11 cellular contexts compared by ENCODE assay signal in genomic region chr11:133576351-133576750, GRCh38. TPM values are rescaled to one million over a fixed set of nuclear protein-coding genes. Genes with fewer than 3 reads are reported as not detected.
DNase-seq lines count a peak whose midpoint lies in the region; ATAC-seq and TF ChIP-seq lines count a peak whose summit lies in the region.
"Had no signal": no experiment of that assay in that cellular context is flagged by ENCODE, and none has a peak within 500 bp of the region (broad histone marks: within the 10 kb centered on the region; RNA-seq: fewer than 3 reads in every experiment).

No MANE protein-coding gene starts in this region.

- no peaks in the 10 kb centered on the region for H3K4me1 ChIP-seq in OCI-LY3 (ENCODE audit: low read length)
- H3K4me1 ChIP-seq in endodermal cell (ENCODE audit: control insufficient read depth, insufficient read depth, low read length): peaks cover 3% of the 10 kb centered on the region
- H3K4me1 ChIP-seq: lower lobe of right lung had no signal

- H4K20me1 ChIP-seq in OCI-LY3 (ENCODE audit: insufficient read depth, low read length): no peaks in the 10 kb centered on the region

- H3K4me2 ChIP-seq in OCI-LY3 (ENCODE audit: low read length): no peak overlapping the region

- H3K27me3 Mint-ChIP-seq in natural killer cell (ENCODE audit: low read depth in 2 of 2): no peaks in the 10 kb centered on the region
- no peaks in the 10 kb centered on the region for H3K27me3 Mint-ChIP-seq in natural killer cell treated with Interleukin-12 subunit alpha and Interleukin-12 subunit beta and Interleukin-15 and Interleukin-18, amount 100 ng/mL, for 72 hours
- H3K27me3 Mint-ChIP-seq in endodermal cell (ENCODE audit: insufficient read depth): peaks cover 6% of the 10 kb centered on the region

- H3K9me3 Mint-ChIP-seq in natural killer cell (peaks cover 3 to 7% of the 10 kb centered on the region in 2 donors), endodermal cell (no peaks in the 10 kb centered on the region)
- peaks cover 6% of the 10 kb centered on the region for H3K9me3 Mint-ChIP-seq in natural killer cell treated with Interleukin-12 subunit alpha and Interleukin-12 subunit beta and Interleukin-15 and Interleukin-18, amount 100 ng/mL, for 72 hours

- H3K36me3 Mint-ChIP-seq in natural killer cell (no peaks in the 10 kb centered on the region), endodermal cell (ENCODE audit: low read depth) (no peaks in the 10 kb centered on the region)
- no peaks in the 10 kb centered on the region for H3K36me3 Mint-ChIP-seq in natural killer cell treated with Interleukin-12 subunit alpha and Interleukin-12 subunit beta and Interleukin-15 and Interleukin-18, amount 100 ng/mL, for 72 hours

- H3K36me3 ChIP-seq in OCI-LY3 (replicated peaks; ENCODE audit: low read depth, low read length) (no peaks in the 10 kb centered on the region), endodermal cell (ENCODE audit: control insufficient read depth, insufficient read depth, low read length) (no peaks in the 10 kb centered on the region)
- H3K36me3 ChIP-seq: lower lobe of right lung had no signal

- H2AFZ ChIP-seq in OCI-LY3 (ENCODE audit: low read depth, low read length): no peak overlapping the region

- intact Hi-C loops in natural killer cell (cut with micrococcal nuclease): no loop called here

- H3K79me2 ChIP-seq in OCI-LY3 (ENCODE audit: low read length): no peaks in the 10 kb centered on the region

- DNase-seq in natural killer cell: no peak
- DNase-seq in natural killer cell treated with Interleukin-12 subunit alpha and Interleukin-12 subunit beta and Interleukin-15 and Interleukin-18, amount 100 ng/mL, for 72 hours (ENCODE audit: low spot score): no peak
- DNase-seq in endodermal cell: peak; percentile 88
- DNase-seq in SW 1271 (lab: John Stamatoyannopoulos, UW): no peak
- DNase-seq: lower lobe of right lung, occipital lobe, SHP77 had no signal

- TF ChIP-seq CTCF in natural killer cell (IDR thresholded peaks at IDR 0.05) (no peak), OCI-LY3 (IDR thresholded peaks at IDR 0.05; ENCODE audit: low read depth, low read length) (peak; percentile 26; the same call in 1 of the 2 replicates), endodermal cell (conservative IDR thresholded peaks at IDR 0.05) (peak; percentile 86)

- H3K4me3 ChIP-seq in OCI-LY3 (ENCODE audit: low read length) (no peak overlapping the region), endodermal cell (ENCODE audit: low read length) (no peak overlapping the region)
- H3K4me3 ChIP-seq: lower lobe of right lung had no signal

- no peak overlapping the region for H3K27ac Mint-ChIP-seq in natural killer cell
- H3K27ac Mint-ChIP-seq in natural killer cell treated with Interleukin-12 subunit alpha and Interleukin-12 subunit beta and Interleukin-15 and Interleukin-18, amount 100 ng/mL, for 72 hours: no peak overlapping the region
- no peak overlapping the region for H3K27ac Mint-ChIP-seq in endodermal cell

- no peak overlapping the region for H3K9ac ChIP-seq in OCI-LY3 (ENCODE audit: low read length)
- H3K9ac ChIP-seq in endodermal cell (ENCODE audit: extremely low read depth, low read length, poor library complexity, severe bottlenecking): no peak overlapping the region

- H3K27me3 ChIP-seq in OCI-LY3 (ENCODE audit: low read depth, low read length): no peaks in the 10 kb centered on the region
- no peaks in the 10 kb centered on the region for H3K27me3 ChIP-seq in endodermal cell (ENCODE audit: control insufficient read depth, insufficient read depth, low read length, poor library complexity, severe bottlenecking)

- WGBS in endodermal cell (ENCODE audit: insufficient coverage in 1 of 2, insufficient read length in 1 of 2), 2 experiments: 94 to 96% methylated on average over 16 of the region's 16 CpGs

- ATAC-seq in natural killer cell: no peak
- ATAC-seq in natural killer cell treated with Interleukin-12 subunit alpha and Interleukin-12 subunit beta and Interleukin-15 and Interleukin-18, amount 100 ng/mL, for 72 hours: no peak
- ATAC-seq in HG02840 (IDR thresholded peaks at IDR 0.05; ENCODE audit: low FRiP score, unreplicated experiment): no peak
- no peak for ATAC-seq in GM18868 (IDR thresholded peaks at IDR 0.05; ENCODE audit: unreplicated experiment)
- ATAC-seq in GM21717 (IDR thresholded peaks at IDR 0.05; ENCODE audit: unreplicated experiment): no peak
- ATAC-seq: lower lobe of right lung had no signal

- H3K27ac ChIP-seq in OCI-LY3 (ENCODE audit: low read length): no peak overlapping the region
- H3K27ac ChIP-seq in endodermal cell (ENCODE audit: low read depth, low read length): no peak overlapping the region
- H3K27ac ChIP-seq: lower lobe of right lung had no signal

- no peaks in the 10 kb centered on the region for H3K4me1 Mint-ChIP-seq in natural killer cell
- H3K4me1 Mint-ChIP-seq in natural killer cell treated with Interleukin-12 subunit alpha and Interleukin-12 subunit beta and Interleukin-15 and Interleukin-18, amount 100 ng/mL, for 72 hours (ENCODE audit: low read depth in 2 of 2): peaks cover 0 to 3% of the 10 kb centered on the region in 2 donors
- peaks cover 3% of the 10 kb centered on the region for H3K4me1 Mint-ChIP-seq in endodermal cell

- H3K4me3 Mint-ChIP-seq in natural killer cell (peak overlapping the region; percentile 52), endodermal cell (no peak overlapping the region)
- H3K4me3 Mint-ChIP-seq in natural killer cell treated with Interleukin-12 subunit alpha and Interleukin-12 subunit beta and Interleukin-15 and Interleukin-18, amount 100 ng/mL, for 72 hours: no peak overlapping the region

- H3K9me3 ChIP-seq in OCI-LY3 (ENCODE audit: insufficient read depth, low read length) (no peaks in the 10 kb centered on the region), endodermal cell (ENCODE audit: control insufficient read depth, low read length) (no peaks in the 10 kb centered on the region)
- H3K9me3 ChIP-seq: lower lobe of right lung had no signal

RNA-seq across cellular contexts. Expression of gene OPCML, which starts 44.0 kb away (rescaled TPM):
- total RNA-seq in natural killer cell (not detected), endodermal cell (under 1 TPM; 0.49 to 0.86 TPM)
- total RNA-seq in natural killer cell treated with Interleukin-12 subunit alpha and Interleukin-12 subunit beta and Interleukin-15 and Interleukin-18, amount 100 ng/mL, for 72 hours: not detected
- polyA plus RNA-seq in endodermal cell (2013, experiment 1 of 2): 2.0 TPM
- polyA plus RNA-seq in endodermal cell (2013, experiment 2 of 2): 3.3 TPM
